Comparison of ENCODE assay signal across 9 cellular contexts in the genomic region with DNA sequence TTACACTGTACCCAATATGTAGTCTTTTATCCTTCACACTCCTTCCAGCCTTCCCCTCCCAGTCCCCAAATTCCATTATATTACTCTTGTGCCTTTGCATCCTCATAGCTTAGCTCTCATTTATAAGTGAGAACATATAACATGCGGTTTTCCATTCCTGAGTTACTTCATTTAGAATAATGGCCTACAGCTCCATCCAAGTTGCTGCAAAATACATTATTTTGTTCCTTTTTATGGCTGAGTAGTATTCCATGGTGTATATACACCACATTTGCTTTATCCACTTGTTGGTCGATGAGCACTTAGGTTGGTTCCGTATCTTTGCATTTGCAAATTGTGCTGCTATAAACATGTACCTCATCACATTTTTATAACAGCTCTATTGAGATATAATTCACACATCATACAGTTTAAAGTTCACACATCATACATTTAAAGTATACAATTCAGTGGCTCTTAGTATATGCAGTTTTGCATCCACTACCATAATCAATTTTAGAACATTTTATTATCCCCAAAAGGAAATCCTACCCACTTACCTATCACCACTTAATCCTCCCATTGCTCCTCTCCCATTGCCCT. TPM values are rescaled to one million over a fixed set of nuclear protein-coding genes. Genes with fewer than 3 reads are reported as not detected.
"Had no signal": no experiment of that assay in that cellular context is flagged by ENCODE, and none has a peak within 500 bp of the region (broad histone marks: within the 10 kb centered on the region; RNA-seq: fewer than 3 reads in every experiment).

No MANE protein-coding gene starts in this region.

- H3K4me1 Mint-ChIP-seq: GM23338, H9, IgD-negative memory B cell had no signal

- H3K9me3 Mint-ChIP-seq: GM23338, H9, HFFc6, IgD-negative memory B cell had no signal

- H3K36me3 Mint-ChIP-seq: IgD-negative memory B cell had no signal

- H3K27me3 Mint-ChIP-seq: IgD-negative memory B cell had no signal

- H3K4me3 ChIP-seq: GM23338 had no signal

- H2AFZ ChIP-seq: GM23338 had no signal

- H3K4me3 Mint-ChIP-seq: GM23338, H9, HFFc6, IgD-negative memory B cell had no signal

- ATAC-seq: GM23338 had no signal

- H3K4me2 ChIP-seq: GM23338 had no signal

- H3K27ac Mint-ChIP-seq: GM23338, H9, HFFc6, IgD-negative memory B cell had no signal

- FAIRE-seq: H1, H54, HTR-8/SVneo had no signal

- DNase-seq: H9, HCEC 1CT, HFFc6, KG1 had no signal

RNA-seq across cellular contexts. Expression of a gene that starts 57.2 kb away (rescaled TPM):
- total RNA-seq: HFFc6 had no signal
